2 cellular contexts compared by ENCODE assay signal in the genomic region with DNA sequence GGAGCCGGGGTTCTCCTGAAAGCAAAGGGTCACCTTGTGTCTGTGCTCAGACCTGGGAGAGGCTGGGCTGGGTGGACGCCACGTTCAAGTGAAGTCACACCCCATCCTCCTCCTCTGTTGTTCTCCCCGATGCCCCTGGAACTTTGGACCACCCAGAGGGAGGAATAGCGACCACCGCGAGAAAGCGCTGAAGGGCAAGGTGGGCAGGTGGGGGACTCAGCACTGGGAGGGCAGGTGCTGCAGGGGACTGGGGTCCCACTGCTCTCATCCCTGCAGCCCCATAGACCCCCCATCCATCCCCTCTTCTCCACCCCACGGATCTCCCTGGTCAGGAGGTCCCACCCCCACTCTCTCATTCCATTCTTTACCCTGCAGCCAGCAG.
A peak's percentile ranks its signal among the peaks of the same experiment; 100 is the strongest.
TF ChIP-seq lines count a peak whose summit lies in the region.

No MANE protein-coding gene starts in this region.

TF ChIP-seq in HepG2, 621 proteins besides CTCF, POLR2A, EP300 and RAD21 (continued from another document):
- TF ChIP-seq ZNF232 (CRISPR knock-in tag; IDR thresholded peaks at IDR 0.05; ENCODE audit: borderline replicate concordance) (no peak), MED8 (CRISPR knock-in tag; IDR thresholded peaks at IDR 0.05; ENCODE audit: insufficient replicate concordance) (no peak), SP5 (CRISPR knock-in tag; IDR thresholded peaks at IDR 0.05; ENCODE audit: borderline replicate concordance, low read depth) (no peak), LCORL (IDR thresholded peaks at IDR 0.05) (no peak), LCORL (CRISPR knock-in tag; IDR thresholded peaks at IDR 0.05) (peak; percentile 6; the same call in 1 of the 2 replicates), ZNF121 (CRISPR knock-in tag; IDR thresholded peaks at IDR 0.05) (no peak), ZSCAN21 (CRISPR knock-in tag; IDR thresholded peaks at IDR 0.05; ENCODE audit: borderline replicate concordance) (no peak), TCF12 (IDR thresholded peaks at IDR 0.05) (no peak), TCF12 (CRISPR knock-in tag; IDR thresholded peaks at IDR 0.05) (no peak), ZNF230 (CRISPR knock-in tag; IDR thresholded peaks at IDR 0.05) (no peak), TOE1 (CRISPR knock-in tag; IDR thresholded peaks at IDR 0.05) (no peak), SOX5 (CRISPR knock-in tag; IDR thresholded peaks at IDR 0.05; ENCODE audit: borderline replicate concordance) (no peak), ZNF260 (CRISPR knock-in tag; IDR thresholded peaks at IDR 0.05; ENCODE audit: borderline replicate concordance, low read depth) (no peak)
- TF ChIP-seq, protein P1, sequence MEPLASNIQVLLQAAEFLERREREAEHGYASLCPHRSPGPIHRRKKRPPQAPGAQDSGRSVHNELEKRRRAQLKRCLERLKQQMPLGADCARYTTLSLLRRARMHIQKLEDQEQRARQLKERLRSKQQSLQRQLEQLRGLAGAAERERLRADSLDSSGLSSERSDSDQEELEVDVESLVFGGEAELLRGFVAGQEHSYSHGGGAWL (CRISPR knock-in tag; IDR thresholded peaks at IDR 0.05): no peak
- TF ChIP-seq, protein P2, sequence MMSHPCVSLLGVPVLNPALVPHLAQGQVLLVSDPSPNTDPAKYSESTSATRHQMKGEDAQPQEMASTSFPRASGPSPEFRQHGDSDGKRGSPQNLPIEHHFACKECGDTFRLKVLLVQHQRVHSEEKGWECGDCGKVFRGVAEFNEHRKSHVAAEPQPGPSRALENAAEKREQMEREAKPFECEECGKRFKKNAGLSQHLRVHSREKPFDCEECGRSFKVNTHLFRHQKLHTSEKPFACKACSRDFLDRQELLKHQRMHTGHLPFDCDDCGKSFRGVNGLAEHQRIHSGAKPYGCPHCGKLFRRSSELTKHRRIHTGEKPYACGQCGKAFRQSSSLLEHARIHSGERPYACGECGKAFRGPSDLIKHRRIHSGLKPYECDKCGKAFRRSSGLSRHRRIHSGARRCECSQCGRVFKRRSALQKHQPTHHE (CRISPR knock-in tag; IDR thresholded peaks at IDR 0.05; ENCODE audit: borderline replicate concordance): no peak
- TF ChIP-seq, protein P3, sequence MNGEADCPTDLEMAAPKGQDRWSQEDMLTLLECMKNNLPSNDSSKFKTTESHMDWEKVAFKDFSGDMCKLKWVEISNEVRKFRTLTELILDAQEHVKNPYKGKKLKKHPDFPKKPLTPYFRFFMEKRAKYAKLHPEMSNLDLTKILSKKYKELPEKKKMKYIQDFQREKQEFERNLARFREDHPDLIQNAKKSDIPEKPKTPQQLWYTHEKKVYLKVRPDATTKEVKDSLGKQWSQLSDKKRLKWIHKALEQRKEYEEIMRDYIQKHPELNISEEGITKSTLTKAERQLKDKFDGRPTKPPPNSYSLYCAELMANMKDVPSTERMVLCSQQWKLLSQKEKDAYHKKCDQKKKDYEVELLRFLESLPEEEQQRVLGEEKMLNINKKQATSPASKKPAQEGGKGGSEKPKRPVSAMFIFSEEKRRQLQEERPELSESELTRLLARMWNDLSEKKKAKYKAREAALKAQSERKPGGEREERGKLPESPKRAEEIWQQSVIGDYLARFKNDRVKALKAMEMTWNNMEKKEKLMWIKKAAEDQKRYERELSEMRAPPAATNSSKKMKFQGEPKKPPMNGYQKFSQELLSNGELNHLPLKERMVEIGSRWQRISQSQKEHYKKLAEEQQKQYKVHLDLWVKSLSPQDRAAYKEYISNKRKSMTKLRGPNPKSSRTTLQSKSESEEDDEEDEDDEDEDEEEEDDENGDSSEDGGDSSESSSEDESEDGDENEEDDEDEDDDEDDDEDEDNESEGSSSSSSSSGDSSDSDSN (CRISPR knock-in tag; IDR thresholded peaks at IDR 0.05): 0 out of 2 replicates have a peak, but pooled peaks have one; percentile 6
- TF ChIP-seq, protein P4, sequence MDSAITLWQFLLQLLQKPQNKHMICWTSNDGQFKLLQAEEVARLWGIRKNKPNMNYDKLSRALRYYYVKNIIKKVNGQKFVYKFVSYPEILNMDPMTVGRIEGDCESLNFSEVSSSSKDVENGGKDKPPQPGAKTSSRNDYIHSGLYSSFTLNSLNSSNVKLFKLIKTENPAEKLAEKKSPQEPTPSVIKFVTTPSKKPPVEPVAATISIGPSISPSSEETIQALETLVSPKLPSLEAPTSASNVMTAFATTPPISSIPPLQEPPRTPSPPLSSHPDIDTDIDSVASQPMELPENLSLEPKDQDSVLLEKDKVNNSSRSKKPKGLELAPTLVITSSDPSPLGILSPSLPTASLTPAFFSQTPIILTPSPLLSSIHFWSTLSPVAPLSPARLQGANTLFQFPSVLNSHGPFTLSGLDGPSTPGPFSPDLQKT (CRISPR knock-in tag; IDR thresholded peaks at IDR 0.05; ENCODE audit: borderline replicate concordance): no peak
- TF ChIP-seq, protein P5, sequence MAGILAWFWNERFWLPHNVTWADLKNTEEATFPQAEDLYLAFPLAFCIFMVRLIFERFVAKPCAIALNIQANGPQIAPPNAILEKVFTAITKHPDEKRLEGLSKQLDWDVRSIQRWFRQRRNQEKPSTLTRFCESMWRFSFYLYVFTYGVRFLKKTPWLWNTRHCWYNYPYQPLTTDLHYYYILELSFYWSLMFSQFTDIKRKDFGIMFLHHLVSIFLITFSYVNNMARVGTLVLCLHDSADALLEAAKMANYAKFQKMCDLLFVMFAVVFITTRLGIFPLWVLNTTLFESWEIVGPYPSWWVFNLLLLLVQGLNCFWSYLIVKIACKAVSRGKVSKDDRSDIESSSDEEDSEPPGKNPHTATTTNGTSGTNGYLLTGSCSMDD (CRISPR knock-in tag; IDR thresholded peaks at IDR 0.05): no peak

TF ChIP-seq in H1, 55 proteins besides CTCF, POLR2A, EP300 and RAD21 (continued from another document):
- TF ChIP-seq, protein P6, sequence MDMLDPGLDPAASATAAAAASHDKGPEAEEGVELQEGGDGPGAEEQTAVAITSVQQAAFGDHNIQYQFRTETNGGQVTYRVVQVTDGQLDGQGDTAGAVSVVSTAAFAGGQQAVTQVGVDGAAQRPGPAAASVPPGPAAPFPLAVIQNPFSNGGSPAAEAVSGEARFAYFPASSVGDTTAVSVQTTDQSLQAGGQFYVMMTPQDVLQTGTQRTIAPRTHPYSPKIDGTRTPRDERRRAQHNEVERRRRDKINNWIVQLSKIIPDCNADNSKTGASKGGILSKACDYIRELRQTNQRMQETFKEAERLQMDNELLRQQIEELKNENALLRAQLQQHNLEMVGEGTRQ (IDR thresholded peaks at IDR 0.05; ENCODE audit: low read length): no peak
